Comparison of ENCODE assay signal across 1 cellular context in the genomic region with DNA sequence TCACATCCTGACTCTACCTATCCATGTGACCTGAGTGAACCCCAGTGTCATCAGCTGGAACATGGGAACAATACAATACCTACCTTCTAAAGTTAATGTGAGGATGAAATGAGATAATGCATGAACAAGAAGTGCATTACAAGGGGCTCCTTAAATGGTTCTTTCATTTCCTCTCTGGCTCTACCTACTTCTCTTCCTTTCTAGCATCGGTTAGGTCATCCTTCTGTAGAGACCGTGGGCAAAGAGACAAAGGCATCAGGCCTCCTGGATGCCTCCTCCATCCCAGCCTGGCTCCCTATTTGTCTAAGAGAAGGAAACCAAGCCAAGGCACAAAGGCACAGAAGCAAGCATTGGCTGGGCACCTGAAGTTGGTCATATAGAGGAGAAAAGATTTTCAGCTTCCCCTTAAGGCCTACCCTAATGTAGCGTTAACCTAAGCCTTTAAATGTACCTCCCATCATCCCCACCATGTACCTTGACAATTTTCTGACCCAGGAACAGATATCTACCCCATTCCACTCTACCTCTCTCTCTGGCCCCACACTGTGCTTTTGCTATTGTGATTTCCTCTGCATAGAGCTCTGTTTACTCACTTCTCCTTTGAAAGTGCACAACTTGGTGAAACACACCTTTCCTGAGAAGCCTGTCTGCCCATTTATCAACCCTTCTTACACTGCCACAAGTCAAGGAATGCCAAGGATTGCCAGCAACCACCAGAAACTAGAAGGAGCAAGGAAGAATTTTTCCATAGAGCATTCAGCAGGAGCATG.
TF ChIP-seq lines count a peak whose summit lies in the region.

No MANE protein-coding gene starts in this region.

TF ChIP-seq in H1, 55 proteins besides CTCF, POLR2A, EP300 and RAD21:
- TF ChIP-seq, protein P1, sequence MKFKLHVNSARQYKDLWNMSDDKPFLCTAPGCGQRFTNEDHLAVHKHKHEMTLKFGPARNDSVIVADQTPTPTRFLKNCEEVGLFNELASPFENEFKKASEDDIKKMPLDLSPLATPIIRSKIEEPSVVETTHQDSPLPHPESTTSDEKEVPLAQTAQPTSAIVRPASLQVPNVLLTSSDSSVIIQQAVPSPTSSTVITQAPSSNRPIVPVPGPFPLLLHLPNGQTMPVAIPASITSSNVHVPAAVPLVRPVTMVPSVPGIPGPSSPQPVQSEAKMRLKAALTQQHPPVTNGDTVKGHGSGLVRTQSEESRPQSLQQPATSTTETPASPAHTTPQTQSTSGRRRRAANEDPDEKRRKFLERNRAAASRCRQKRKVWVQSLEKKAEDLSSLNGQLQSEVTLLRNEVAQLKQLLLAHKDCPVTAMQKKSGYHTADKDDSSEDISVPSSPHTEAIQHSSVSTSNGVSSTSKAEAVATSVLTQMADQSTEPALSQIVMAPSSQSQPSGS (IDR thresholded peaks at IDR 0.05; ENCODE audit: low read length): no peak
- no peak for TF ChIP-seq SAP30 (IDR thresholded peaks at IDR 0.05; ENCODE audit: insufficient read depth, insufficient replicate concordance, low read length)
